8 cellular contexts compared by ENCODE assay signal in the genomic region with DNA sequence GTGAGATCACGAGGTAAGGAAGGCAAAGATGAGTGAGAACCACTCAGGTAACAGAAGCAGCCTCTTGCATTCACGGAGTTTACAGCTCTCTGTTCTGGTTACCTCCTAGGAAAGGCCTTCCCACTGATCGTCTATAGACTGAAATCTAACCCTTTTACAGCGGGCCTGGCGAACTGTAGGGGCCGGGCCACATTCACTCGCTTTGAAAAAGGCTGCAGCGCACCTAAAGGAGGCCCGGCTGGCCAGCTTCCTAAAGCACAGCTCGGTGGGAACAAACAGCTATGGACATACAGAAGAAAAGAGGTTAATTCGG. TPM values are rescaled to one million over a fixed set of nuclear protein-coding genes. Genes with fewer than 3 reads are reported as not detected.
DNase-seq lines count a peak whose midpoint lies in the region; ATAC-seq, FAIRE-seq and TF ChIP-seq lines count a peak whose summit lies in the region.

No MANE protein-coding gene starts in this region.

- no peak for FAIRE-seq in urothelium cell line (lab: Jason Lieb, UNC)

- H3K36me3 ChIP-seq in HCT116 (ENCODE audit: control insufficient read depth in 1 of 2, insufficient read depth in 2 of 2, low read length in 2 of 2), result peaks cover 42 to 60% of the 10 kb centered on the region in 2 experiments

- no peaks in the 10 kb centered on the region for H3K9me2 ChIP-seq in HCT116 (ENCODE audit: insufficient read depth)

- peaks cover 57% of the 10 kb centered on the region for H3K36me3 Mint-ChIP-seq in activated naive CD8-positive, alpha-beta T cell treated with anti-CD3 and anti-CD28 coated beads for 36 hours
- peaks cover 74% of the 10 kb centered on the region for H3K36me3 Mint-ChIP-seq in stimulated activated effector memory CD8-positive, alpha-beta T cell treated with anti-CD3 and anti-CD28 coated beads, Interleukin-12 subunit alpha, Interleukin-12 subunit beta, amount 100 ng/mL, for 72 hours

- intact Hi-C loops in HCT116 (cut with micrococcal nuclease), result loop anchor here (1.0 to 2.0 kb wide), 3 partner anchors 27 to 477 kb away; a partner anchor contains a TSS

- H3K4me3 Mint-ChIP-seq in activated naive CD8-positive, alpha-beta T cell treated with anti-CD3 and anti-CD28 coated beads for 36 hours, result peak overlapping the region; percentile 91
- peak overlapping the region; percentile 100 for H3K4me3 Mint-ChIP-seq in stimulated activated effector memory CD8-positive, alpha-beta T cell treated with anti-CD3 and anti-CD28 coated beads, Interleukin-12 subunit alpha, Interleukin-12 subunit beta, amount 100 ng/mL, for 72 hours

- RAD21 ChIA-PET in HCT116 (lab: Charles Lee; ENCODE audit: low non-redundant PET in 1 of 2, low total read pairs in 2 of 2, uncharacterized antibody in 2 of 2, unreplicated experiment in 2 of 2), result no interaction called here

- TF ChIP-seq POLR2A in HCT116 (IDR thresholded peaks at IDR 0.05; ENCODE audit: borderline replicate concordance, extremely low read depth, insufficient read depth, insufficient read length), result no peak

- no peak overlapping the region for H2AFZ ChIP-seq in HCT116 (ENCODE audit: low read depth, low read length, poor library complexity, severe bottlenecking)

- POLR2A ChIA-PET in HCT116 (lab: Charles Lee), result interaction anchor here (1.1 to 1.2 kb wide), 2 partner anchors 28 to 313 kb away, joined by 3 read pairs; no protein-coding TSS in a partner anchor

- H4K20me1 ChIP-seq in HCT116 (ENCODE audit: insufficient read depth), result peaks cover 15% of the 10 kb centered on the region; the same call in 1 of the 2 replicates

- H3K4me2 ChIP-seq in HCT116 (ENCODE audit: low read length), result peak overlapping the region; percentile 82

- H3K9ac ChIP-seq in HCT116 (ENCODE audit: low read length), result peak overlapping the region; percentile 83

- peak overlapping the region; percentile 71 for H3K27ac ChIP-seq in HCT116 (ENCODE audit: low read depth, low read length)

- DNase-seq in AG20443 (ENCODE audit: low spot score), result peak; percentile 52
- DNase-seq in HCT116 (ENCODE audit: low read depth, low spot score), result no peak
- peak; percentile 7 for DNase-seq in activated naive CD8-positive, alpha-beta T cell treated with anti-CD3 and anti-CD28 coated beads for 36 hours
- no peak for DNase-seq in stimulated activated effector memory CD8-positive, alpha-beta T cell treated with anti-CD3 and anti-CD28 coated beads, Interleukin-12 subunit alpha, Interleukin-12 subunit beta, amount 100 ng/mL, for 72 hours (ENCODE audit: low spot score in 2 of 2)
- DNase-seq in urothelium cell line (ENCODE audit: low spot score), result no peak
- DNase-seq in GM19240 (ENCODE audit: insufficient read length, low spot score), result no peak
- DNase-seq in anterior cingulate cortex (lab: John Stamatoyannopoulos, UW), result no peak

- peak; percentile 0; the same call in 1 of the 2 replicates for ATAC-seq in HCT116
- no peak for ATAC-seq in stimulated activated effector memory CD8-positive, alpha-beta T cell treated with anti-CD3 and anti-CD28 coated beads, Interleukin-12 subunit alpha, Interleukin-12 subunit beta, amount 100 ng/mL, for 72 hours

- peaks cover 97% of the 10 kb centered on the region for H3K79me2 ChIP-seq in HCT116 (ENCODE audit: insufficient read depth, low read length)

- H3K4me1 Mint-ChIP-seq in activated naive CD8-positive, alpha-beta T cell treated with anti-CD3 and anti-CD28 coated beads for 36 hours, result peaks cover 42% of the 10 kb centered on the region
- H3K4me1 Mint-ChIP-seq in stimulated activated effector memory CD8-positive, alpha-beta T cell treated with anti-CD3 and anti-CD28 coated beads, Interleukin-12 subunit alpha, Interleukin-12 subunit beta, amount 100 ng/mL, for 72 hours, result peaks cover 52% of the 10 kb centered on the region

- no peak for TF ChIP-seq CTCF in HCT116 (IDR thresholded peaks at IDR 0.05 in 2 of 3, conservative IDR thresholded peaks at IDR 0.05 in 1 of 3; ENCODE audit: borderline replicate concordance in 1 of 3, insufficient read depth in 1 of 3, low read depth in 2 of 3, low read length in 2 of 3)

- H3K9me3 ChIP-seq in HCT116 (ENCODE audit: control insufficient read depth in 1 of 2, insufficient read depth in 1 of 2, low read depth in 1 of 2, low read length in 2 of 2) (no peaks in the 10 kb centered on the region), iPS-18c (ENCODE audit: control insufficient read depth, insufficient read depth, low read length) (no peaks in the 10 kb centered on the region)

- H3K9me3 Mint-ChIP-seq in activated naive CD8-positive, alpha-beta T cell treated with anti-CD3 and anti-CD28 coated beads for 36 hours, result no peaks in the 10 kb centered on the region
- H3K9me3 Mint-ChIP-seq in stimulated activated effector memory CD8-positive, alpha-beta T cell treated with anti-CD3 and anti-CD28 coated beads, Interleukin-12 subunit alpha, Interleukin-12 subunit beta, amount 100 ng/mL, for 72 hours, result no peaks in the 10 kb centered on the region

- H3K27me3 ChIP-seq in HCT116 (ENCODE audit: insufficient read depth, low read length), result no peaks in the 10 kb centered on the region

- TF ChIP-seq RAD21 in HCT116 (IDR thresholded peaks at IDR 0.05; ENCODE audit: low read depth), result no peak

- H3K4me3 ChIP-seq in HCT116 (replicated peaks in 1 of 2; ENCODE audit: low read depth in 1 of 2, low read length in 2 of 2) (peak overlapping the region; percentile 83 to 95), iPS-18c (ENCODE audit: insufficient read depth, low read depth, low read length) (peak overlapping the region; percentile 100)

- CTCF ChIA-PET in HCT116 (lab: Charles Lee), result interaction anchor here (0.9 to 1.7 kb wide), 2 partner anchors 55 to 561 kb away, joined by 3 to 4 read pairs; no protein-coding TSS in a partner anchor

- peak overlapping the region; percentile 96 for H3K27ac Mint-ChIP-seq in activated naive CD8-positive, alpha-beta T cell treated with anti-CD3 and anti-CD28 coated beads for 36 hours
- H3K27ac Mint-ChIP-seq in stimulated activated effector memory CD8-positive, alpha-beta T cell treated with anti-CD3 and anti-CD28 coated beads, Interleukin-12 subunit alpha, Interleukin-12 subunit beta, amount 100 ng/mL, for 72 hours, result peak overlapping the region; percentile 99

- no TSS peak for BruUV-seq in HCT116 (replicated peaks; lab: Mats Ljungman, UMichigan)

- H3K4me1 ChIP-seq in HCT116 (ENCODE audit: control insufficient read depth in 1 of 2, insufficient read depth in 2 of 2, low read length in 2 of 2), result peaks cover 13 to 27% of the 10 kb centered on the region in 2 experiments; a peak in 3 of 4 replicates

- no peaks in the 10 kb centered on the region for H3K27me3 Mint-ChIP-seq in activated naive CD8-positive, alpha-beta T cell treated with anti-CD3 and anti-CD28 coated beads for 36 hours

TF ChIP-seq in HCT116, 20 proteins besides CTCF, POLR2A, EP300 and RAD21 (continues in another document):
- TF ChIP-seq ZNF274 (IDR thresholded peaks at IDR 0.05; ENCODE audit: low read depth, low read length) (no peak), JUND (IDR thresholded peaks at IDR 0.05) (no peak), POLR2AphosphoS5 (IDR thresholded peaks at IDR 0.05; ENCODE audit: low read depth, low read length) (no peak), TCF7L2 (IDR thresholded peaks at IDR 0.05; ENCODE audit: borderline replicate concordance, extremely low read depth, insufficient read depth, insufficient read length) (no peak), ELF1 (IDR thresholded peaks at IDR 0.05; ENCODE audit: borderline replicate concordance, low read depth) (no peak), YY1 (IDR thresholded peaks at IDR 0.05; ENCODE audit: extremely low read depth, insufficient replicate concordance, low read depth, low read length) (no peak), FOSL1 (IDR thresholded peaks at IDR 0.05; ENCODE audit: low read depth) (no peak), EZH2phosphoT487 (IDR thresholded peaks at IDR 0.05; ENCODE audit: borderline replicate concordance) (no peak), ZFX (IDR thresholded peaks at IDR 0.05) (no peak)
- TF ChIP-seq, protein P1, sequence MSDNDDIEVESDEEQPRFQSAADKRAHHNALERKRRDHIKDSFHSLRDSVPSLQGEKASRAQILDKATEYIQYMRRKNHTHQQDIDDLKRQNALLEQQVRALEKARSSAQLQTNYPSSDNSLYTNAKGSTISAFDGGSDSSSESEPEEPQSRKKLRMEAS (IDR thresholded peaks at IDR 0.05), result no peak
- TF ChIP-seq, protein P2, sequence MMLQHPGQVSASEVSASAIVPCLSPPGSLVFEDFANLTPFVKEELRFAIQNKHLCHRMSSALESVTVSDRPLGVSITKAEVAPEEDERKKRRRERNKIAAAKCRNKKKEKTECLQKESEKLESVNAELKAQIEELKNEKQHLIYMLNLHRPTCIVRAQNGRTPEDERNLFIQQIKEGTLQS (IDR thresholded peaks at IDR 0.05), result no peak

RNA-seq across cellular contexts. Expression of a gene that starts 0.6 kb away (rescaled TPM):
- total RNA-seq in HCT116 (2021; ENCODE audit: unreplicated experiment), result 556 TPM
- 212 and 372 TPM in 2 replicates for polyA plus RNA-seq in HCT116 (2012)
- total RNA-seq in activated naive CD8-positive, alpha-beta T cell treated with anti-CD3 and anti-CD28 coated beads for 36 hours, result 100 to 1,000 TPM; 451 to 452 TPM

RNA-seq across cellular contexts. Expression of a gene that starts 0.7 kb away (rescaled TPM):
- total RNA-seq in HCT116 (2021; ENCODE audit: unreplicated experiment), result 106 TPM
- 74.1 and 75.4 TPM in 2 replicates for polyA plus RNA-seq in HCT116 (2012)
- total RNA-seq in activated naive CD8-positive, alpha-beta T cell treated with anti-CD3 and anti-CD28 coated beads for 36 hours, result 10 to 100 TPM; 89.5 to 94.7 TPM

RNA-seq across cellular contexts. Expression of a gene that starts 27.9 kb away (rescaled TPM):
- total RNA-seq in HCT116 (2021; ENCODE audit: unreplicated experiment), result 9.2 TPM
- 2.6 and 3.8 TPM in 2 replicates for polyA plus RNA-seq in HCT116 (2012)
- total RNA-seq in activated naive CD8-positive, alpha-beta T cell treated with anti-CD3 and anti-CD28 coated beads for 36 hours, result 10 to 100 TPM; 11.1 to 11.6 TPM

RNA-seq across cellular contexts. Expression of a gene that starts 44.8 kb away (rescaled TPM):
- total RNA-seq in HCT116 (2021; ENCODE audit: unreplicated experiment), result 24.7 TPM
- 8.4 and 12.5 TPM in 2 replicates for polyA plus RNA-seq in HCT116 (2012)
- 10 to 100 TPM; 18.6 to 19.9 TPM for total RNA-seq in activated naive CD8-positive, alpha-beta T cell treated with anti-CD3 and anti-CD28 coated beads for 36 hours

RNA-seq across cellular contexts. Expression of a gene that starts 56.5 kb away (rescaled TPM):
- 46.1 TPM for total RNA-seq in HCT116 (2021; ENCODE audit: unreplicated experiment)
- polyA plus RNA-seq in HCT116 (2012), result 52.2 and 53.5 TPM in 2 replicates
- 1 to 10 TPM; 4.5 to 4.8 TPM for total RNA-seq in activated naive CD8-positive, alpha-beta T cell treated with anti-CD3 and anti-CD28 coated beads for 36 hours

Comparison
In these comparisons a context has a peak if more than half of its experiments do, and no peak if none do; other contexts are left out.
1. DNase-seq: peak in AG20443 (single experiment) and activated naive CD8-positive, alpha-beta T cell treated with anti-CD3 and anti-CD28 coated beads for 36 hours (single experiment); none in HCT116 (single experiment), stimulated activated effector memory CD8-positive, alpha-beta T cell treated with anti-CD3 and anti-CD28 coated beads, Interleukin-12 subunit alpha, Interleukin-12 subunit beta, amount 100 ng/mL, for 72 hours (0 of 2), urothelium cell line (single experiment), GM19240 (single experiment) and anterior cingulate cortex (0 of 58).